In the genomic region with DNA sequence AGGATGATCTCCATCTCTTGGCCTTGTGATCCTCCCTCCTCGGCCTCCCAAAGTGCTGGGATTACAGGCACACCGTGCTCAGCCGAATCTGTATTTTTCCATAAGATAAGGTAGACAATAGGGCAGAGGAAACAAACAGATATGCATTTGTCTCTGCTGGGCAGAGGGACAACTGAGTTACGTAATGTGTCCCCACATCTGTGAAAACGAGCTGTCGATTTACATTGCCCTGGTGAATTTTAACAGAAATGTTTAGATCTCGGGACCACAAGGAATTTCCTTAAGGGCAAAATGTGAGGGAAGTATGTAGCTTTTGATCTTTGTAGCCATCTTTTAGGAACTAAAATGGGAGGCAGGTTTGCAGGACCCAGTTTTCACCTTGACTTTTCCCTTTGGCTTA, we compare ENCODE assay signal across 26 cellular contexts.
A peak's percentile ranks its signal among the peaks of the same experiment; 100 is the strongest.
DNase-seq lines count a peak whose midpoint lies in the region; ATAC-seq, FAIRE-seq and TF ChIP-seq lines count a peak whose summit lies in the region.
"Had no signal": no experiment of that assay in that cellular context is flagged by ENCODE, and none has a peak within 500 bp of the region (broad histone marks: within the 10 kb centered on the region; RNA-seq: fewer than 3 reads in every experiment).

No MANE protein-coding gene starts in this region.

- no CpG with 5 or more reads among the region's 7 CpGs for WGBS in mesendoderm (ENCODE audit: extremely low coverage, insufficient coverage, low lambda C conversion rate)

- no peak overlapping the region for H2AFZ ChIP-seq in astrocyte (ENCODE audit: low read depth, low read length)

- H3K4me2 ChIP-seq in astrocyte (ENCODE audit: low read length) (no peak overlapping the region), mesendoderm (ENCODE audit: low read length) (no peak overlapping the region)
- H3K4me2 ChIP-seq: A549; BLaER1 treated with 17β-estradiol and CSF1 and Interleukin-3, amounts not matched to agents 10 nM and 100 nM; GM23338 had no signal

- no peak for ATAC-seq in activated CD8-positive, alpha-beta memory T cell treated with anti-CD3 and anti-CD28 coated beads, Interleukin-2, amount 10 ng/mL, durations not matched to agents 7 days and 5 days
- ATAC-seq: A549, GM23338 had no signal

- H3K9me3 Mint-ChIP-seq in Caco-2 (ENCODE audit: unreplicated experiment), result no peaks in the 10 kb centered on the region
- peaks cover 2% of the 10 kb centered on the region for H3K9me3 Mint-ChIP-seq in astrocyte (ENCODE audit: unreplicated experiment)
- peaks cover 14% of the 10 kb centered on the region for H3K9me3 Mint-ChIP-seq in activated CD8-positive, alpha-beta memory T cell treated with anti-CD3 and anti-CD28 coated beads, Interleukin-2, amount 10 ng/mL, durations not matched to agents 7 days and 5 days (ENCODE audit: low read depth)
- H3K9me3 Mint-ChIP-seq: GM23338 had no signal

- H3K79me2 ChIP-seq in astrocyte (ENCODE audit: insufficient read depth, low read length), result no peaks in the 10 kb centered on the region
- H3K79me2 ChIP-seq in mesendoderm (ENCODE audit: control insufficient read depth, insufficient read depth, low read length), result no peaks in the 10 kb centered on the region

- TF ChIP-seq CTCF in Caco-2 (IDR thresholded peaks at IDR 0.05; ENCODE audit: insufficient read depth in 1 of 2, low read depth in 1 of 2, low read length in 1 of 2, severe bottlenecking in 1 of 2, unreplicated experiment in 1 of 2) (no peak), astrocyte (IDR thresholded peaks at IDR 0.05; ENCODE audit: insufficient read depth, low read depth, low read length) (no peak)

- peak; percentile 51 to 62 for DNase-seq in Caco-2
- peak; percentile 51 for DNase-seq in H4 (ENCODE audit: low spot score)
- no peak for DNase-seq in astrocyte (ENCODE audit: low read depth)
- DNase-seq in mesendoderm, result peak; percentile 30
- DNase-seq in activated CD8-positive, alpha-beta memory T cell treated with anti-CD3 and anti-CD28 coated beads, Interleukin-2, amount 10 ng/mL, durations not matched to agents 7 days and 5 days, result no peak
- DNase-seq in NCI-H1048 (lab: John Stamatoyannopoulos, UW), result no peak
- DNase-seq in OCI-M2 (lab: John Stamatoyannopoulos, UW; ENCODE audit: unreplicated experiment), result no peak
- DNase-seq in HAP-1 (ENCODE audit: low spot score in 2 of 2), result no peak
- DNase-seq: 8988T; ACHN; AML-193; BE2C; Calu3; CD4-positive, alpha-beta T cell; CD8-positive, alpha-beta memory T cell; DMS53; DMS79 treated with DMSO at 0.1 percent for 48 hours; HCEC 1CT had no signal

- peak overlapping the region; percentile 25 for H3K18ac ChIP-seq in mesendoderm (ENCODE audit: low read length)

- CTCF ChIA-PET in Caco-2 (lab: Charles Lee), result interaction anchor here (1.0 kb wide), 1 partner anchor 247 kb away, joined by 3 read pairs; no protein-coding TSS in a partner anchor
- CTCF ChIA-PET in activated CD8-positive, alpha-beta memory T cell treated with anti-CD3 and anti-CD28 coated beads, Interleukin-2, amount 10 ng/mL, durations not matched to agents 7 days and 5 days (lab: Charles Lee), result no interaction called here

- H3K4ac ChIP-seq in mesendoderm (ENCODE audit: low read depth, low read length), result no peak overlapping the region

- no peaks in the 10 kb centered on the region for H3K27me3 Mint-ChIP-seq in Caco-2 (ENCODE audit: insufficient read depth, unreplicated experiment)
- no peaks in the 10 kb centered on the region for H3K27me3 Mint-ChIP-seq in astrocyte (ENCODE audit: low read depth, unreplicated experiment)
- H3K27me3 Mint-ChIP-seq in activated CD8-positive, alpha-beta memory T cell treated with anti-CD3 and anti-CD28 coated beads, Interleukin-2, amount 10 ng/mL, durations not matched to agents 7 days and 5 days, result no peaks in the 10 kb centered on the region
- H3K27me3 Mint-ChIP-seq: CD4-positive, alpha-beta T cell; CD8-positive, alpha-beta memory T cell had no signal

- intact Hi-C loops in Caco-2 (cut with micrococcal nuclease; ENCODE audit: unreplicated experiment), result loop anchor here (1.0 to 2.0 kb wide), 6 partner anchors 20 to 514 kb away; no protein-coding TSS in a partner anchor

- H3K4me1 Mint-ChIP-seq in Caco-2 (ENCODE audit: low read depth, unreplicated experiment), result peaks cover 27% of the 10 kb centered on the region
- no peaks in the 10 kb centered on the region for H3K4me1 Mint-ChIP-seq in astrocyte (ENCODE audit: low read depth, unreplicated experiment)
- H3K4me1 Mint-ChIP-seq in activated CD8-positive, alpha-beta memory T cell treated with anti-CD3 and anti-CD28 coated beads, Interleukin-2, amount 10 ng/mL, durations not matched to agents 7 days and 5 days, result no peaks in the 10 kb centered on the region
- H3K4me1 Mint-ChIP-seq: CD14-positive monocyte; CD8-positive, alpha-beta memory T cell; GM23338 had no signal

- no peak overlapping the region for H2AK5ac ChIP-seq in mesendoderm (ENCODE audit: low read length)

- H4K20me1 ChIP-seq in astrocyte (ENCODE audit: insufficient read depth, low read length), result no peaks in the 10 kb centered on the region
- H4K20me1 ChIP-seq: BLaER1 treated with 17β-estradiol and CSF1 and Interleukin-3, amounts not matched to agents 10 nM and 100 nM had no signal

- peak overlapping the region; percentile 47 for H3K4me3 Mint-ChIP-seq in Caco-2 (ENCODE audit: unreplicated experiment)
- H3K4me3 Mint-ChIP-seq in astrocyte (ENCODE audit: unreplicated experiment), result peak overlapping the region; percentile 40
- H3K4me3 Mint-ChIP-seq in activated CD8-positive, alpha-beta memory T cell treated with anti-CD3 and anti-CD28 coated beads, Interleukin-2, amount 10 ng/mL, durations not matched to agents 7 days and 5 days, result no peak overlapping the region
- H3K4me3 Mint-ChIP-seq: CD14-positive monocyte; CD4-positive, alpha-beta T cell; CD8-positive, alpha-beta memory T cell; GM23338 had no signal

- H3K27ac Mint-ChIP-seq in Caco-2 (ENCODE audit: unreplicated experiment) (peak overlapping the region; percentile 93), astrocyte (ENCODE audit: unreplicated experiment) (no peak overlapping the region)
- no peak overlapping the region for H3K27ac Mint-ChIP-seq in activated CD8-positive, alpha-beta memory T cell treated with anti-CD3 and anti-CD28 coated beads, Interleukin-2, amount 10 ng/mL, durations not matched to agents 7 days and 5 days
- H3K27ac Mint-ChIP-seq: CD14-positive monocyte; CD4-positive, alpha-beta T cell; CD8-positive, alpha-beta memory T cell; GM23338 had no signal

- H3K79me1 ChIP-seq in mesendoderm (ENCODE audit: low read length), result no peaks in the 10 kb centered on the region

- H4K8ac ChIP-seq in mesendoderm (ENCODE audit: low read depth, low read length), result no peak overlapping the region

- H4K5ac ChIP-seq in mesendoderm (ENCODE audit: low read length), result no peak overlapping the region

- in situ Hi-C loops in HAP-1 (cut with MboI; ENCODE audit: low sequenced_read_pairs), result no loop called here

- H3K9me3 ChIP-seq in Caco-2 (peaks cover 15% of the 10 kb centered on the region; the same call in 1 of the 2 replicates), astrocyte (ENCODE audit: insufficient read depth, low read depth, low read length) (peaks cover 7% of the 10 kb centered on the region), HAP-1 (no peaks in the 10 kb centered on the region)
- H3K9me3 ChIP-seq: A549; BE2C; BLaER1 treated with 17β-estradiol and CSF1 and Interleukin-3, amounts not matched to agents 10 nM and 100 nM had no signal

- H2BK15ac ChIP-seq in mesendoderm (replicated peaks; ENCODE audit: low read depth), result no peak overlapping the region

- no peak overlapping the region for H2BK120ac ChIP-seq in mesendoderm (ENCODE audit: low read depth, low read length)

- H3K4me3 ChIP-seq in Caco-2 (ENCODE audit: low read depth, low read length), result no peak overlapping the region
- H3K4me3 ChIP-seq in astrocyte (ENCODE audit: insufficient read depth, low read depth, low read length), result no peak overlapping the region
- H3K4me3 ChIP-seq in mesendoderm (ENCODE audit: low read length), result no peak overlapping the region
- H3K4me3 ChIP-seq in HAP-1, result no peak overlapping the region
- H3K4me3 ChIP-seq: A549; BLaER1 treated with 17β-estradiol and CSF1 and Interleukin-3, amounts not matched to agents 10 nM and 100 nM; GM23338 had no signal

- H3K27ac ChIP-seq in astrocyte (ENCODE audit: low read depth, low read length) (no peak overlapping the region), mesendoderm (ENCODE audit: low read depth, low read length) (no peak overlapping the region)
- H3K27ac ChIP-seq: A549; BLaER1 treated with 17β-estradiol and CSF1 and Interleukin-3, amounts not matched to agents 10 nM and 100 nM had no signal

- H3K4me1 ChIP-seq in Caco-2 (peaks cover 42% of the 10 kb centered on the region), astrocyte (ENCODE audit: insufficient read depth, low read length) (no peaks in the 10 kb centered on the region), mesendoderm (ENCODE audit: control insufficient read depth, low read depth, low read length) (no peaks in the 10 kb centered on the region), HAP-1 (no peaks in the 10 kb centered on the region)
- H3K4me1 ChIP-seq: A549, BE2C had no signal

- POLR2A ChIA-PET in Caco-2 (lab: Charles Lee), result interaction anchor here (0.5 kb wide), 1 partner anchor 172 kb away, joined by 9 read pairs; no protein-coding TSS in a partner anchor

- peaks cover 5% of the 10 kb centered on the region for H3K36me3 Mint-ChIP-seq in Caco-2 (ENCODE audit: insufficient read depth, unreplicated experiment)
- H3K36me3 Mint-ChIP-seq in astrocyte (ENCODE audit: low read depth, unreplicated experiment), result no peaks in the 10 kb centered on the region
- no peaks in the 10 kb centered on the region for H3K36me3 Mint-ChIP-seq in activated CD8-positive, alpha-beta memory T cell treated with anti-CD3 and anti-CD28 coated beads, Interleukin-2, amount 10 ng/mL, durations not matched to agents 7 days and 5 days
- H3K36me3 Mint-ChIP-seq: CD14-positive monocyte; CD8-positive, alpha-beta memory T cell had no signal

- no peak for FAIRE-seq in astrocyte (lab: Jason Lieb, UNC)
- FAIRE-seq: A549, G401.6, GM12892, GM19239, H54 had no signal

- no TSS peak for BruUV-seq in Caco-2 (replicated peaks; lab: Mats Ljungman, UMichigan)

- no peaks in the 10 kb centered on the region for H3K27me3 ChIP-seq in Caco-2 (replicated peaks; ENCODE audit: control insufficient read depth, insufficient read depth, low read length)
- no peaks in the 10 kb centered on the region for H3K27me3 ChIP-seq in astrocyte (ENCODE audit: insufficient read depth, low read length)
- H3K27me3 ChIP-seq in mesendoderm (ENCODE audit: insufficient read depth, low read length, poor library complexity), result no peaks in the 10 kb centered on the region
- H3K27me3 ChIP-seq in HAP-1 (ENCODE audit: low read depth), result no peaks in the 10 kb centered on the region
- H3K27me3 ChIP-seq: BE2C; BLaER1 treated with 17β-estradiol and CSF1 and Interleukin-3, amounts not matched to agents 10 nM and 100 nM had no signal

- H3K9ac ChIP-seq in astrocyte (ENCODE audit: low read length) (no peak overlapping the region), mesendoderm (ENCODE audit: low read length) (no peak overlapping the region)
- H3K9ac ChIP-seq: BLaER1 treated with 17β-estradiol and CSF1 and Interleukin-3, amounts not matched to agents 10 nM and 100 nM had no signal

- H3K23ac ChIP-seq in mesendoderm (ENCODE audit: low read length), result no peak overlapping the region

- H3K36me3 ChIP-seq in Caco-2 (ENCODE audit: control insufficient read depth, insufficient read depth, low read length) (no peaks in the 10 kb centered on the region), astrocyte (ENCODE audit: insufficient read depth, low read length) (no peaks in the 10 kb centered on the region), mesendoderm (ENCODE audit: control insufficient read depth, insufficient read depth, low read length) (no peaks in the 10 kb centered on the region), HAP-1 (replicated peaks) (no peaks in the 10 kb centered on the region)
- H3K36me3 ChIP-seq: BE2C; BLaER1 treated with 17β-estradiol and CSF1 and Interleukin-3, amounts not matched to agents 10 nM and 100 nM had no signal

- no peak overlapping the region for H2BK5ac ChIP-seq in mesendoderm (ENCODE audit: low read length)

- H3K56ac ChIP-seq in mesendoderm (ENCODE audit: low read length), result no peak overlapping the region

Comparison
In these comparisons a context has a peak if more than half of its experiments do, and no peak if none do; other contexts are left out.
1. DNase-seq: peak in Caco-2 (2 of 2), H4 (single experiment) and mesendoderm (single experiment); none in astrocyte (single experiment), activated CD8-positive, alpha-beta memory T cell treated with anti-CD3 and anti-CD28 coated beads, Interleukin-2, amount 10 ng/mL, durations not matched to agents 7 days and 5 days (single experiment), NCI-H1048 (single experiment), OCI-M2 (single experiment) and HAP-1 (0 of 2).